9 cellular contexts compared by ENCODE assay signal in genomic region chr13:23321534-23322241, GRCh38.
A peak's percentile ranks its signal among the peaks of the same experiment; 100 is the strongest.
DNase-seq lines count a peak whose midpoint lies in the region; ATAC-seq, FAIRE-seq and TF ChIP-seq lines count a peak whose summit lies in the region.
"Had no signal": no experiment of that assay in that cellular context is flagged by ENCODE, and none has a peak within 500 bp of the region (broad histone marks: within the 10 kb centered on the region; RNA-seq: fewer than 3 reads in every experiment).

No MANE protein-coding gene starts in this region.

- no peaks in the 10 kb centered on the region for H3K9me3 ChIP-seq in small intestine (ENCODE audit: control insufficient read depth, low read depth)

- WGBS in small intestine, 3 donors: 34 to 49% (median 36%) methylated on average over 6 of the region's 6 CpGs

- POLR2A ChIA-PET in T-cell (lab: Charles Lee): interaction anchor here in 1 of 2 donors (0.7 kb wide), 1 partner anchor 16 kb away, joined by 6 read pairs; no protein-coding TSS in a partner anchor

- intact Hi-C loops in activated naive CD4-positive, alpha-beta T cell treated with anti-CD3 and anti-CD28 coated beads for 36 hours (cut with micrococcal nuclease): no loop called here

- CTCF ChIA-PET in activated naive CD4-positive, alpha-beta T cell treated with anti-CD3 and anti-CD28 coated beads for 36 hours (lab: Charles Lee): no interaction called here
- CTCF ChIA-PET in T-cell (lab: Charles Lee): interaction anchor here in 1 of 2 donors (0.6 kb wide), 1 partner anchor 1513 kb away, joined by 3 read pairs; no protein-coding TSS in a partner anchor

- no peaks in the 10 kb centered on the region for H3K9me3 Mint-ChIP-seq in activated naive CD4-positive, alpha-beta T cell treated with anti-CD3 and anti-CD28 coated beads for 36 hours
- H3K9me3 Mint-ChIP-seq in T-cell: no peaks in the 10 kb centered on the region

- no peak for TF ChIP-seq CTCF in foreskin fibroblast (IDR thresholded peaks at IDR 0.05; ENCODE audit: low read depth, low read length)

- H3K27me3 ChIP-seq in small intestine (ENCODE audit: control insufficient read depth in 2 of 2, insufficient read depth in 2 of 2, low read length in 2 of 2): no peaks in the 10 kb centered on the region
- H3K27me3 ChIP-seq: cardiac muscle cell had no signal

- ATAC-seq in HG02943 (IDR thresholded peaks at IDR 0.05; ENCODE audit: low read depth, unreplicated experiment): peak; percentile 81
- ATAC-seq in T-cell (replicated peaks in 1 of 4): peak in 3 of 4 experiments; percentile 43 to 71 (median 54)

- no peaks in the 10 kb centered on the region for H3K36me3 Mint-ChIP-seq in activated naive CD4-positive, alpha-beta T cell treated with anti-CD3 and anti-CD28 coated beads for 36 hours (ENCODE audit: low read depth)
- H3K36me3 Mint-ChIP-seq in T-cell: no peaks in the 10 kb centered on the region

- peaks cover 8% of the 10 kb centered on the region for H3K27me3 Mint-ChIP-seq in activated naive CD4-positive, alpha-beta T cell treated with anti-CD3 and anti-CD28 coated beads for 36 hours (ENCODE audit: low read depth)
- peaks cover 4 to 12% of the 10 kb centered on the region in 2 donors for H3K27me3 Mint-ChIP-seq in T-cell

- H3K27ac ChIP-seq in small intestine (ENCODE audit: low read depth in 1 of 2, low read length in 1 of 2): peak overlapping the region in 1 of 2 donors; percentile 19
- H3K27ac ChIP-seq: cardiac muscle cell had no signal

- no peaks in the 10 kb centered on the region for H3K36me3 ChIP-seq in small intestine (ENCODE audit: control insufficient read depth in 2 of 2, insufficient read depth in 2 of 2, low read length in 2 of 2)
- H3K36me3 ChIP-seq: cardiac muscle cell had no signal

- peaks cover 15% of the 10 kb centered on the region for H3K4me1 Mint-ChIP-seq in activated naive CD4-positive, alpha-beta T cell treated with anti-CD3 and anti-CD28 coated beads for 36 hours (ENCODE audit: low read depth)
- H3K4me1 Mint-ChIP-seq in T-cell: peaks cover 12 to 19% (median 15%) of the 10 kb centered on the region in 3 donors

- no peak for FAIRE-seq in small intestine (lab: Jason Lieb, UNC)

- H3K4me3 ChIP-seq in foreskin fibroblast (ENCODE audit: low read depth in 1 of 2, low read length in 2 of 2) (peak overlapping the region; percentile 19 to 54), small intestine (ENCODE audit: low read depth in 1 of 2, low read length in 2 of 2) (peak overlapping the region in 1 of 2 donors; percentile 39)
- H3K4me3 ChIP-seq: cardiac muscle cell had no signal

- in situ Hi-C loops in G401 (cut with HindIII; ENCODE audit: low sequenced_read_pairs): no loop called here

- peaks cover 0 to 2% of the 10 kb centered on the region in 2 donors for H3K4me1 ChIP-seq in small intestine (ENCODE audit: control insufficient read depth in 2 of 2, insufficient read depth in 1 of 2, low read depth in 1 of 2, low read length in 1 of 2)

- H3K27ac Mint-ChIP-seq in activated naive CD4-positive, alpha-beta T cell treated with anti-CD3 and anti-CD28 coated beads for 36 hours: no peak overlapping the region
- H3K27ac Mint-ChIP-seq in T-cell: peak overlapping the region; percentile 74 to 80

- H3K4me3 Mint-ChIP-seq in activated naive CD4-positive, alpha-beta T cell treated with anti-CD3 and anti-CD28 coated beads for 36 hours: no peak overlapping the region
- peak overlapping the region; percentile 68 to 85 (median 83) for H3K4me3 Mint-ChIP-seq in T-cell

- peak; percentile 37 for DNase-seq in activated naive CD4-positive, alpha-beta T cell treated with anti-CD3 and anti-CD28 coated beads for 36 hours
- no peak for DNase-seq in activated naive CD4-positive, alpha-beta T cell treated with anti-CD3 and anti-CD28 coated beads, Interleukin-2, amount 50 U/mL, for 16 hours
- peak in 1 of 34 experiments; percentile 2 for DNase-seq in T-cell
- DNase-seq in foreskin fibroblast: peak; percentile 91 to 97
- DNase-seq in small intestine: peak; percentile 4
- DNase-seq in G401 (ENCODE audit: low spot score): no peak
- DNase-seq in epidermal melanocyte (ENCODE audit: insufficient read length, low spot score): no peak

Comparison
In these comparisons a context has a peak if more than half of its experiments do, and no peak if none do; other contexts are left out.
1. DNase-seq: peak in activated naive CD4-positive, alpha-beta T cell treated with anti-CD3 and anti-CD28 coated beads for 36 hours (single experiment), foreskin fibroblast (2 of 2) and small intestine (single experiment); none in activated naive CD4-positive, alpha-beta T cell treated with anti-CD3 and anti-CD28 coated beads, Interleukin-2, amount 50 U/mL, for 16 hours (single experiment), G401 (single experiment) and epidermal melanocyte (single experiment).